Comparison of ENCODE assay signal across 17 cellular contexts in genomic region chr1:111856411-111857135, GRCh38.
DNase-seq lines count a peak whose midpoint lies in the region; ATAC-seq and TF ChIP-seq lines count a peak whose summit lies in the region.
"Had no signal": no experiment of that assay in that cellular context is flagged by ENCODE, and none has a peak within 500 bp of the region (broad histone marks: within the 10 kb centered on the region; RNA-seq: fewer than 3 reads in every experiment).

No MANE protein-coding gene starts in this region.

- no peaks in the 10 kb centered on the region for H3K9me3 ChIP-seq in endodermal cell (ENCODE audit: control insufficient read depth, low read length)
- H3K9me3 ChIP-seq: heart right ventricle, SJSA1, stomach had no signal

- H3K4me3 ChIP-seq in endodermal cell (ENCODE audit: low read length) = no peak overlapping the region
- H3K4me3 ChIP-seq: heart right ventricle, SJSA1, stomach had no signal

- no peaks in the 10 kb centered on the region for H3K36me3 Mint-ChIP-seq in endodermal cell (ENCODE audit: low read depth)
- no peaks in the 10 kb centered on the region for H3K36me3 Mint-ChIP-seq in stimulated activated naive B cell treated with anti-CD40 and anti-IgM and Interleukin-4, amounts not matched to agents 10 μg/mL and 1 μg/mL and 100 μg/mL, for 72 hours
- H3K36me3 Mint-ChIP-seq: activated CD8-positive, alpha-beta memory T cell treated with anti-CD3 and anti-CD28 coated beads, Interleukin-2, amount 10 ng/mL, durations not matched to agents 7 days and 5 days; natural killer cell treated with Interleukin-12 subunit alpha and Interleukin-12 subunit beta and Interleukin-15 and Interleukin-18, amount 100 ng/mL, for 72 hours had no signal

- H3K4me1 ChIP-seq in endodermal cell (ENCODE audit: control insufficient read depth, insufficient read depth, low read length) = no peaks in the 10 kb centered on the region
- H3K4me1 ChIP-seq: SJSA1, stomach had no signal

- no peaks in the 10 kb centered on the region for H3K36me3 ChIP-seq in endodermal cell (ENCODE audit: control insufficient read depth, insufficient read depth, low read length)
- H3K36me3 ChIP-seq: heart right ventricle, SJSA1, stomach had no signal

- H3K9ac ChIP-seq in endodermal cell (ENCODE audit: extremely low read depth, low read length, poor library complexity, severe bottlenecking) = no peak overlapping the region

- H3K27ac Mint-ChIP-seq in endodermal cell = no peak overlapping the region
- H3K27ac Mint-ChIP-seq in stimulated activated naive B cell treated with anti-CD40 and anti-IgM and Interleukin-4, amounts not matched to agents 10 μg/mL and 1 μg/mL and 100 μg/mL, for 72 hours = peak overlapping the region; percentile 48
- H3K27ac Mint-ChIP-seq: activated CD8-positive, alpha-beta memory T cell treated with anti-CD3 and anti-CD28 coated beads, Interleukin-2, amount 10 ng/mL, durations not matched to agents 7 days and 5 days; natural killer cell treated with Interleukin-12 subunit alpha and Interleukin-12 subunit beta and Interleukin-15 and Interleukin-18, amount 100 ng/mL, for 72 hours had no signal

- no peak overlapping the region for H3K4me3 Mint-ChIP-seq in endodermal cell
- H3K4me3 Mint-ChIP-seq in stimulated activated naive B cell treated with anti-CD40 and anti-IgM and Interleukin-4, amounts not matched to agents 10 μg/mL and 1 μg/mL and 100 μg/mL, for 72 hours = no peak overlapping the region
- H3K4me3 Mint-ChIP-seq: activated CD8-positive, alpha-beta memory T cell treated with anti-CD3 and anti-CD28 coated beads, Interleukin-2, amount 10 ng/mL, durations not matched to agents 7 days and 5 days; natural killer cell treated with Interleukin-12 subunit alpha and Interleukin-12 subunit beta and Interleukin-15 and Interleukin-18, amount 100 ng/mL, for 72 hours had no signal

- no peak for TF ChIP-seq CTCF in endodermal cell (conservative IDR thresholded peaks at IDR 0.05)

- DNase-seq in NCI-H1436 treated with DMSO at 0.1 percent for 48 hours (lab: John Stamatoyannopoulos, UW) = peak; percentile 82
- DNase-seq in NCI-H510A (lab: John Stamatoyannopoulos, UW) = peak; percentile 73
- peak; percentile 68 for DNase-seq in endodermal cell
- DNase-seq in stimulated activated naive B cell treated with anti-CD40 and anti-IgM and Interleukin-4, amounts not matched to agents 10 μg/mL and 1 μg/mL and 100 μg/mL, for 72 hours = no peak
- DNase-seq in activated CD4-positive, alpha-beta T cell treated with anti-CD3 and anti-CD28 coated beads for 4 hours = no peak
- no peak for DNase-seq in T1000 (lab: John Stamatoyannopoulos, UW)
- DNase-seq: activated CD8-positive, alpha-beta memory T cell treated with anti-CD3 and anti-CD28 coated beads, Interleukin-2, amount 10 ng/mL, durations not matched to agents 7 days and 5 days; activated naive CD4-positive, alpha-beta T cell treated with Interleukin-2 at 50 U/mL for 16 hours; GDM1; H7; stomach had no signal

- peaks cover 41% of the 10 kb centered on the region for H3K27me3 Mint-ChIP-seq in endodermal cell (ENCODE audit: insufficient read depth)
- H3K27me3 Mint-ChIP-seq in stimulated activated naive B cell treated with anti-CD40 and anti-IgM and Interleukin-4, amounts not matched to agents 10 μg/mL and 1 μg/mL and 100 μg/mL, for 72 hours = peaks cover 35 to 48% of the 10 kb centered on the region in 2 donors

- H3K27ac ChIP-seq in endodermal cell (ENCODE audit: low read depth, low read length) = no peak overlapping the region
- H3K27ac ChIP-seq: C4-2B, HL-60, SJSA1, stomach had no signal

- no peaks in the 10 kb centered on the region for H3K9me3 Mint-ChIP-seq in endodermal cell
- H3K9me3 Mint-ChIP-seq in stimulated activated naive B cell treated with anti-CD40 and anti-IgM and Interleukin-4, amounts not matched to agents 10 μg/mL and 1 μg/mL and 100 μg/mL, for 72 hours = no peaks in the 10 kb centered on the region
- H3K9me3 Mint-ChIP-seq: natural killer cell treated with Interleukin-12 subunit alpha and Interleukin-12 subunit beta and Interleukin-15 and Interleukin-18, amount 100 ng/mL, for 72 hours had no signal

- no peak for ATAC-seq in stimulated activated naive B cell treated with anti-CD40 and anti-IgM and Interleukin-4, amounts not matched to agents 10 μg/mL and 1 μg/mL and 100 μg/mL, for 72 hours (replicated peaks)
- ATAC-seq in HG03139 (IDR thresholded peaks at IDR 0.05; ENCODE audit: unreplicated experiment) = no peak
- ATAC-seq: activated CD8-positive, alpha-beta memory T cell treated with anti-CD3 and anti-CD28 coated beads, Interleukin-2, amount 10 ng/mL, durations not matched to agents 7 days and 5 days had no signal

- peaks cover 9% of the 10 kb centered on the region for H3K4me1 Mint-ChIP-seq in endodermal cell
- no peaks in the 10 kb centered on the region for H3K4me1 Mint-ChIP-seq in stimulated activated naive B cell treated with anti-CD40 and anti-IgM and Interleukin-4, amounts not matched to agents 10 μg/mL and 1 μg/mL and 100 μg/mL, for 72 hours
- H3K4me1 Mint-ChIP-seq: activated CD8-positive, alpha-beta memory T cell treated with anti-CD3 and anti-CD28 coated beads, Interleukin-2, amount 10 ng/mL, durations not matched to agents 7 days and 5 days had no signal

- peaks cover 48% of the 10 kb centered on the region for H3K27me3 ChIP-seq in endodermal cell (ENCODE audit: control insufficient read depth, insufficient read depth, low read length, poor library complexity, severe bottlenecking)

- 80 to 81% methylated on average over 9 to 11 of the region's 11 CpGs for WGBS in endodermal cell (ENCODE audit: insufficient coverage in 1 of 2, insufficient read length in 1 of 2), 2 experiments

Comparison
In these comparisons a context has a peak if more than half of its experiments do, and no peak if none do; other contexts are left out.
1. DNase-seq: peak in NCI-H1436 treated with DMSO at 0.1 percent for 48 hours (single experiment), NCI-H510A (single experiment) and endodermal cell (single experiment); none in stimulated activated naive B cell treated with anti-CD40 and anti-IgM and Interleukin-4, amounts not matched to agents 10 μg/mL and 1 μg/mL and 100 μg/mL, for 72 hours (single experiment), activated CD4-positive, alpha-beta T cell treated with anti-CD3 and anti-CD28 coated beads for 4 hours (0 of 2) and T1000 (single experiment).